Comparison of ENCODE assay signal across 2 cellular contexts in the genomic region with DNA sequence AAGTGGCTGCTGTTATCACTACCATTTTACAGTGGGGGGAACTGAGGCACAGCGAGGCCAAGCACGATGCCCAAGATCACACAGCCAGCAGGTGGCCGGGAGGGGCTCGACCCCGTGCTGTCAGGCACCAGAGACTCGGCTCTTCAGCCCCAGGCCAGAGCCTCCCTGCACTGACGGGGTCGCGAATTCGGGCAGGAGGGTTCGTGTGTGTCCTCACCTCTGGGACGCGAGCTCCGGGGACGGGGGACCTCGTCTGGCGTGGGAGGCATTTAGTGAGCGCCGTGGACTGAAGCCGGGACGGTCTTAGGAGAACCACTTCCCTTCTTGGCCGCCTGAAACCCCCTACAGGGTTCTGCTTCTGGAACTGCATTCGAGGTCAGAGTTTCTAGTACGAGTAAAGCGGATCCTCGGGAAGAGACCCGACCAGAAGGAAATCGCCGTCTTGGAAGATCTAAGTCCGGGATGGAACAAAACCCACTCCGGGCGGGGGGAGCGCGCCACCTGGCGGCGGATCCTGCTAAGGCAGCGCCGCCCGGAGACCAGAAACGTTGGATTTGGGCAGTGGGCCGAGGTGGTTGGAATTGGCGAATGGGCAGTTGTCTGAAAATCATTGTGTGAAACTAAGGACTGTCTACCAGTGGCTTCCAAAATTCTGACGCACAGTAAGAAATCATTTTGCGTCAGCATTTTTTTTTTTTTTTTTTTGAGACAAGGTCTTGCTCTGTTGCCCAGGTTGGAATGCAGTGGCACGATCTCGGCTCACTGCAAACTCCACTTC.
TF ChIP-seq lines count a peak whose summit lies in the region.

No MANE protein-coding gene starts in this region.

TF ChIP-seq in A549, 52 proteins besides CTCF, POLR2A, EP300 and RAD21 (continues in another document):
- TF ChIP-seq CHD2 (IDR thresholded peaks at IDR 0.05; ENCODE audit: low read length, partially characterized antibody) = no peak
- no peak for TF ChIP-seq CBX8 (IDR thresholded peaks at IDR 0.05)
- no peak for TF ChIP-seq RCOR1 (IDR thresholded peaks at IDR 0.05; ENCODE audit: low read depth, low read length)
- TF ChIP-seq, protein P1, sequence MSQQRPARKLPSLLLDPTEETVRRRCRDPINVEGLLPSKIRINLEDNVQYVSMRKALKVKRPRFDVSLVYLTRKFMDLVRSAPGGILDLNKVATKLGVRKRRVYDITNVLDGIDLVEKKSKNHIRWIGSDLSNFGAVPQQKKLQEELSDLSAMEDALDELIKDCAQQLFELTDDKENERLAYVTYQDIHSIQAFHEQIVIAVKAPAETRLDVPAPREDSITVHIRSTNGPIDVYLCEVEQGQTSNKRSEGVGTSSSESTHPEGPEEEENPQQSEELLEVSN (IDR thresholded peaks at IDR 0.05; ENCODE audit: borderline replicate concordance, low read depth) = peak; percentile 34; the same call in 1 of the 2 replicates
- TF ChIP-seq, protein P2, sequence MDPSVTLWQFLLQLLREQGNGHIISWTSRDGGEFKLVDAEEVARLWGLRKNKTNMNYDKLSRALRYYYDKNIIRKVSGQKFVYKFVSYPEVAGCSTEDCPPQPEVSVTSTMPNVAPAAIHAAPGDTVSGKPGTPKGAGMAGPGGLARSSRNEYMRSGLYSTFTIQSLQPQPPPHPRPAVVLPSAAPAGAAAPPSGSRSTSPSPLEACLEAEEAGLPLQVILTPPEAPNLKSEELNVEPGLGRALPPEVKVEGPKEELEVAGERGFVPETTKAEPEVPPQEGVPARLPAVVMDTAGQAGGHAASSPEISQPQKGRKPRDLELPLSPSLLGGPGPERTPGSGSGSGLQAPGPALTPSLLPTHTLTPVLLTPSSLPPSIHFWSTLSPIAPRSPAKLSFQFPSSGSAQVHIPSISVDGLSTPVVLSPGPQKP (IDR thresholded peaks at IDR 0.05; ENCODE audit: low read depth, low read length) = no peak
- no peak for TF ChIP-seq RFX5 (IDR thresholded peaks at IDR 0.05)
- 0 out of 2 replicates have a peak, but pooled peaks have one; percentile 18 for TF ChIP-seq HOXB13 (CRISPR knock-in tag; IDR thresholded peaks at IDR 0.05; ENCODE audit: low read depth)
- no peak for TF ChIP-seq ZNF302 (CRISPR knock-in tag; IDR thresholded peaks at IDR 0.05)
- no peak for TF ChIP-seq POLR2AphosphoS2 (conservative IDR thresholded peaks at IDR 0.05; ENCODE audit: low read length)
- TF ChIP-seq ESRRA (IDR thresholded peaks at IDR 0.05; ENCODE audit: borderline replicate concordance, low read length) = no peak
- peak; percentile 55 for TF ChIP-seq MAFK (IDR thresholded peaks at IDR 0.05; ENCODE audit: partially characterized antibody)
- no peak for TF ChIP-seq BHLHE40 (IDR thresholded peaks at IDR 0.05; ENCODE audit: low read depth, low read length)
- no peak for TF ChIP-seq GATA3 (IDR thresholded peaks at IDR 0.05; ENCODE audit: borderline replicate concordance)
- TF ChIP-seq, protein P3, sequence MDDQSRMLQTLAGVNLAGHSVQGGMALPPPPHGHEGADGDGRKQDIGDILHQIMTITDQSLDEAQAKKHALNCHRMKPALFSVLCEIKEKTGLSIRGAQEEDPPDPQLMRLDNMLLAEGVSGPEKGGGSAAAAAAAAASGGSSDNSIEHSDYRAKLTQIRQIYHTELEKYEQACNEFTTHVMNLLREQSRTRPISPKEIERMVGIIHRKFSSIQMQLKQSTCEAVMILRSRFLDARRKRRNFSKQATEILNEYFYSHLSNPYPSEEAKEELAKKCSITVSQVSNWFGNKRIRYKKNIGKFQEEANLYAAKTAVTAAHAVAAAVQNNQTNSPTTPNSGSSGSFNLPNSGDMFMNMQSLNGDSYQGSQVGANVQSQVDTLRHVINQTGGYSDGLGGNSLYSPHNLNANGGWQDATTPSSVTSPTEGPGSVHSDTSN (IDR thresholded peaks at IDR 0.05) = no peak
- TF ChIP-seq, protein P4, sequence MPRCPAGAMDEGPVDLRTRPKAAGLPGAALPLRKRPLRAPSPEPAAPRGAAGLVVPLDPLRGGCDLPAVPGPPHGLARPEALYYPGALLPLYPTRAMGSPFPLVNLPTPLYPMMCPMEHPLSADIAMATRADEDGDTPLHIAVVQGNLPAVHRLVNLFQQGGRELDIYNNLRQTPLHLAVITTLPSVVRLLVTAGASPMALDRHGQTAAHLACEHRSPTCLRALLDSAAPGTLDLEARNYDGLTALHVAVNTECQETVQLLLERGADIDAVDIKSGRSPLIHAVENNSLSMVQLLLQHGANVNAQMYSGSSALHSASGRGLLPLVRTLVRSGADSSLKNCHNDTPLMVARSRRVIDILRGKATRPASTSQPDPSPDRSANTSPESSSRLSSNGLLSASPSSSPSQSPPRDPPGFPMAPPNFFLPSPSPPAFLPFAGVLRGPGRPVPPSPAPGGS (IDR thresholded peaks at IDR 0.05) = no peak
- TF ChIP-seq HDAC2 (IDR thresholded peaks at IDR 0.05) = no peak
- no peak for TF ChIP-seq FOSB (CRISPR knock-in tag; IDR thresholded peaks at IDR 0.05)
- no peak for TF ChIP-seq HEYL (CRISPR knock-in tag; IDR thresholded peaks at IDR 0.05)
- TF ChIP-seq TFCP2L1 (CRISPR knock-in tag; IDR thresholded peaks at IDR 0.05) = no peak
- no peak; a peak in 1 of 5 replicates for TF ChIP-seq JUN (IDR thresholded peaks at IDR 0.05)
- TF ChIP-seq, protein P5, sequence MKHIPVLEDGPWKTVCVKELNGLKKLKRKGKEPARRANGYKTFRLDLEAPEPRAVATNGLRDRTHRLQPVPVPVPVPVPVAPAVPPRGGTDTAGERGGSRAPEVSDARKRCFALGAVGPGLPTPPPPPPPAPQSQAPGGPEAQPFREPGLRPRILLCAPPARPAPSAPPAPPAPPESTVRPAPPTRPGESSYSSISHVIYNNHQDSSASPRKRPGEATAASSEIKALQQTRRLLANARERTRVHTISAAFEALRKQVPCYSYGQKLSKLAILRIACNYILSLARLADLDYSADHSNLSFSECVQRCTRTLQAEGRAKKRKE (CRISPR knock-in tag; IDR thresholded peaks at IDR 0.05; ENCODE audit: low read depth) = no peak
- TF ChIP-seq SMC3 (IDR thresholded peaks at IDR 0.05) = peak; percentile 99
- no peak for TF ChIP-seq CHD4 (IDR thresholded peaks at IDR 0.05; ENCODE audit: borderline replicate concordance)
- TF ChIP-seq, protein P6, sequence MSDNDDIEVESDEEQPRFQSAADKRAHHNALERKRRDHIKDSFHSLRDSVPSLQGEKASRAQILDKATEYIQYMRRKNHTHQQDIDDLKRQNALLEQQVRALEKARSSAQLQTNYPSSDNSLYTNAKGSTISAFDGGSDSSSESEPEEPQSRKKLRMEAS (IDR thresholded peaks at IDR 0.05) = peak; percentile 56
- TF ChIP-seq, protein P7, sequence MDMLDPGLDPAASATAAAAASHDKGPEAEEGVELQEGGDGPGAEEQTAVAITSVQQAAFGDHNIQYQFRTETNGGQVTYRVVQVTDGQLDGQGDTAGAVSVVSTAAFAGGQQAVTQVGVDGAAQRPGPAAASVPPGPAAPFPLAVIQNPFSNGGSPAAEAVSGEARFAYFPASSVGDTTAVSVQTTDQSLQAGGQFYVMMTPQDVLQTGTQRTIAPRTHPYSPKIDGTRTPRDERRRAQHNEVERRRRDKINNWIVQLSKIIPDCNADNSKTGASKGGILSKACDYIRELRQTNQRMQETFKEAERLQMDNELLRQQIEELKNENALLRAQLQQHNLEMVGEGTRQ (IDR thresholded peaks at IDR 0.05) = no peak
- no peak for TF ChIP-seq RARB (CRISPR knock-in tag; IDR thresholded peaks at IDR 0.05)
- TF ChIP-seq KDM1A (IDR thresholded peaks at IDR 0.05; ENCODE audit: low read depth) = 0 out of 2 replicates have a peak, but pooled peaks have one; percentile 39
- TF ChIP-seq TP53 (CRISPR knock-in tag; IDR thresholded peaks at IDR 0.05) = no peak
- TF ChIP-seq ZFP36 (IDR thresholded peaks at IDR 0.05; ENCODE audit: borderline replicate concordance, partially characterized antibody) = peak; percentile 51
- no peak for TF ChIP-seq EHMT2 (IDR thresholded peaks at IDR 0.05; ENCODE audit: low read depth)
- TF ChIP-seq CBX2 (IDR thresholded peaks at IDR 0.05; ENCODE audit: borderline replicate concordance, low read depth) = no peak
- no peak for TF ChIP-seq ZC3H11A (IDR thresholded peaks at IDR 0.05)

TF ChIP-seq in HepG2, 621 proteins besides CTCF, POLR2A, EP300 and RAD21 (continues in another document):
- TF ChIP-seq ZSCAN31 (CRISPR knock-in tag; IDR thresholded peaks at IDR 0.05; ENCODE audit: low read depth) (0 out of 2 replicates have a peak, but pooled peaks have one; percentile 61), YEATS4 (CRISPR knock-in tag; IDR thresholded peaks at IDR 0.05; ENCODE audit: borderline replicate concordance) (no peak), AGO2 (optimal IDR thresholded peaks at IDR 0.05; ENCODE audit: low read depth, low read length) (peak; percentile 42), ZNF251 (CRISPR knock-in tag; IDR thresholded peaks at IDR 0.05) (no peak), KDM4B (CRISPR knock-in tag; IDR thresholded peaks at IDR 0.05) (peak; percentile 38; the same call in 1 of the 2 replicates), ZNF501 (CRISPR knock-in tag; IDR thresholded peaks at IDR 0.05) (peak; percentile 77), JARID2 (CRISPR knock-in tag; IDR thresholded peaks at IDR 0.05; ENCODE audit: insufficient replicate concordance) (no peak), TEAD2 (CRISPR knock-in tag; IDR thresholded peaks at IDR 0.05) (no peak), RELA (CRISPR knock-in tag; IDR thresholded peaks at IDR 0.05) (no peak), ONECUT2 (CRISPR knock-in tag; IDR thresholded peaks at IDR 0.05) (0 out of 2 replicates have a peak, but pooled peaks have one; percentile 7), ZNF441 (CRISPR knock-in tag; IDR thresholded peaks at IDR 0.05; ENCODE audit: borderline replicate concordance) (no peak), SIX1 (CRISPR knock-in tag; IDR thresholded peaks at IDR 0.05; ENCODE audit: borderline replicate concordance) (no peak), RCOR2 (CRISPR knock-in tag; IDR thresholded peaks at IDR 0.05) (no peak), KLF16 (CRISPR knock-in tag; IDR thresholded peaks at IDR 0.05) (peak in 1 of 2 experiments; percentile 44; a peak in 1 of 4 replicates), RXRB (CRISPR knock-in tag; IDR thresholded peaks at IDR 0.05; ENCODE audit: borderline replicate concordance) (0 out of 2 replicates have a peak, but pooled peaks have one; percentile 4), ZNF746 (CRISPR knock-in tag; IDR thresholded peaks at IDR 0.05) (no peak), XRCC5 (optimal IDR thresholded peaks at IDR 0.05; ENCODE audit: low read length) (peak; percentile 83), LCORL (IDR thresholded peaks at IDR 0.05) (no peak), LCORL (CRISPR knock-in tag; IDR thresholded peaks at IDR 0.05) (peak; percentile 40; the same call in 1 of the 2 replicates), ZNF788 (CRISPR knock-in tag; IDR thresholded peaks at IDR 0.05; ENCODE audit: borderline replicate concordance) (peak; percentile 61), ZFP37 (CRISPR knock-in tag; IDR thresholded peaks at IDR 0.05; ENCODE audit: borderline replicate concordance) (no peak), ZBTB21 (CRISPR knock-in tag; IDR thresholded peaks at IDR 0.05) (no peak), EHMT2 (IDR thresholded peaks at IDR 0.05; ENCODE audit: borderline replicate concordance, low read depth, low read length) (no peak), ZNF350 (CRISPR knock-in tag; IDR thresholded peaks at IDR 0.05; ENCODE audit: borderline replicate concordance, low read depth) (no peak; the same call in 1 of the 2 replicates), PAF1 (CRISPR knock-in tag; IDR thresholded peaks at IDR 0.05) (no peak), ZNF614 (CRISPR knock-in tag; IDR thresholded peaks at IDR 0.05; ENCODE audit: borderline replicate concordance) (peak; percentile 58; the same call in 1 of the 2 replicates), MAF1 (CRISPR knock-in tag; IDR thresholded peaks at IDR 0.05; ENCODE audit: borderline replicate concordance) (no peak), NFATC3 (CRISPR knock-in tag; IDR thresholded peaks at IDR 0.05) (0 out of 2 replicates have a peak, but pooled peaks have one; percentile 16), ZNF232 (CRISPR knock-in tag; IDR thresholded peaks at IDR 0.05; ENCODE audit: borderline replicate concordance) (no peak), SAP130 (CRISPR knock-in tag; IDR thresholded peaks at IDR 0.05; ENCODE audit: low read depth) (peak; percentile 38; the same call in 1 of the 2 replicates), RAD51 (IDR thresholded peaks at IDR 0.05; ENCODE audit: borderline replicate concordance) (no peak), HOXA5 (CRISPR knock-in tag; IDR thresholded peaks at IDR 0.05) (0 out of 2 replicates have a peak, but pooled peaks have one; percentile 53), STAG1 (CRISPR knock-in tag; IDR thresholded peaks at IDR 0.05) (peak; percentile 74), AGO1 (IDR thresholded peaks at IDR 0.05; ENCODE audit: low read depth, low read length, poor library complexity, severe bottlenecking) (peak; percentile 93), XBP1 (CRISPR knock-in tag; IDR thresholded peaks at IDR 0.05) (no peak), FIP1L1 (IDR thresholded peaks at IDR 0.05; ENCODE audit: borderline replicate concordance, insufficient read depth, low read depth, low read length) (no peak), ZNF326 (CRISPR knock-in tag; IDR thresholded peaks at IDR 0.05; ENCODE audit: borderline replicate concordance) (no peak), ZNF605 (CRISPR knock-in tag; IDR thresholded peaks at IDR 0.05) (0 out of 2 replicates have a peak, but pooled peaks have one; percentile 47)
- TF ChIP-seq, protein P8, sequence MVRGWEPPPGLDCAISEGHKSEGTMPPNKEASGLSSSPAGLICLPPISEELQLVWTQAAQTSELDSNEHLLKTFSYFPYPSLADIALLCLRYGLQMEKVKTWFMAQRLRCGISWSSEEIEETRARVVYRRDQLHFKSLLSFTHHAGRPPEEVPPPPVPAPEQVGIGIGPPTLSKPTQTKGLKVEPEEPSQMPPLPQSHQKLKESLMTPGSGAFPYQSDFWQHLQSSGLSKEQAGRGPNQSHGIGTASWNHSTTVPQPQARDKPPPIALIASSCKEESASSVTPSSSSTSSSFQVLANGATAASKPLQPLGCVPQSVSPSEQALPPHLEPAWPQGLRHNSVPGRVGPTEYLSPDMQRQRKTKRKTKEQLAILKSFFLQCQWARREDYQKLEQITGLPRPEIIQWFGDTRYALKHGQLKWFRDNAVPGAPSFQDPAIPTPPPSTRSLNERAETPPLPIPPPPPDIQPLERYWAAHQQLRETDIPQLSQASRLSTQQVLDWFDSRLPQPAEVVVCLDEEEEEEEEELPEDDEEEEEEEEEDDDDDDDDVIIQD (CRISPR knock-in tag; IDR thresholded peaks at IDR 0.05; ENCODE audit: low read depth) = no peak
- TF ChIP-seq, protein P9, sequence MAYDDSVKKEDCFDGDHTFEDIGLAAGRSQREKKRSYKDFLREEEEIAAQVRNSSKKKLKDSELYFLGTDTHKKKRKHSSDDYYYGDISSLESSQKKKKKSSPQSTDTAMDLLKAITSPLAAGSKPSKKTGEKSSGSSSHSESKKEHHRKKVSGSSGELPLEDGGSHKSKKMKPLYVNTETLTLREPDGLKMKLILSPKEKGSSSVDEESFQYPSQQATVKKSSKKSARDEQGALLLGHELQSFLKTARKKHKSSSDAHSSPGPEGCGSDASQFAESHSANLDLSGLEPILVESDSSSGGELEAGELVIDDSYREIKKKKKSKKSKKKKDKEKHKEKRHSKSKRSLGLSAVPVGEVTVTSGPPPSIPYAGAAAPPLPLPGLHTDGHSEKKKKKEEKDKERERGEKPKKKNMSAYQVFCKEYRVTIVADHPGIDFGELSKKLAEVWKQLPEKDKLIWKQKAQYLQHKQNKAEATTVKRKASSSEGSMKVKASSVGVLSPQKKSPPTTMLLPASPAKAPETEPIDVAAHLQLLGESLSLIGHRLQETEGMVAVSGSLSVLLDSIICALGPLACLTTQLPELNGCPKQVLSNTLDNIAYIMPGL (CRISPR knock-in tag; IDR thresholded peaks at IDR 0.05; ENCODE audit: borderline replicate concordance in 1 of 2, low read depth in 1 of 2) = peak; percentile 67 to 83
- TF ChIP-seq, protein P10, sequence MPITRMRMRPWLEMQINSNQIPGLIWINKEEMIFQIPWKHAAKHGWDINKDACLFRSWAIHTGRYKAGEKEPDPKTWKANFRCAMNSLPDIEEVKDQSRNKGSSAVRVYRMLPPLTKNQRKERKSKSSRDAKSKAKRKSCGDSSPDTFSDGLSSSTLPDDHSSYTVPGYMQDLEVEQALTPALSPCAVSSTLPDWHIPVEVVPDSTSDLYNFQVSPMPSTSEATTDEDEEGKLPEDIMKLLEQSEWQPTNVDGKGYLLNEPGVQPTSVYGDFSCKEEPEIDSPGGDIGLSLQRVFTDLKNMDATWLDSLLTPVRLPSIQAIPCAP (CRISPR knock-in tag; IDR thresholded peaks at IDR 0.05; ENCODE audit: low read depth) = no peak
